Comparison of ENCODE assay signal across 8 cellular contexts in the genomic region with DNA sequence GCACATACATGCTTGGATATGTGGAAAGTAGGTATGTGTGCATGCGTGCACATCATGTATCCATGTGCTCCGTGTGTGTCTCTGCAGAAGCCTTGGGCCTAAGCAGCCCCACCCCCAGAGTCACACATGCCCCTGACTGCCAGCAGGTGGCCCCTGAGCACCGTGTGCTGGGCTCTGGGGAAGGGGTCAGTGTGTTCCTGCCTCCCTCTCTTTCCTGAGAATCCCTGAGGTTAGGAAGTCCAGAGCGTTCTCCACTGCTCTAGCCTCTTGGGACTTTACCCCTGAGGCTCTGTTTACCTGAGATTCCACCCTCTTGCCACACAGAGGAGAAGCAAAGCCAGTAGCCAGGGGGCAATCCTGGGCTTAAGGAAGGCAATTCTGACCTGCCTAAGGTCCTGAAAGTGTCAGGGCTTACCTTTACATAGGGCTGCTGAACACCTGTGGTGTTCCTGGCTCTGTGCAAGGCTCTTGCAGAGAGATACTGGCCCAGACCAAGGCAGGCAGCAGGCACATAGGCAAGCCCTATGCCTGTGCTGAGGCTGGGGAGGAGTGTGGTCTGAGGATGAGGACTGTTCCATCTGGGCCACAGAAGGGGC.
A peak's percentile ranks its signal among the peaks of the same experiment; 100 is the strongest.
DNase-seq lines count a peak whose midpoint lies in the region; ATAC-seq and TF ChIP-seq lines count a peak whose summit lies in the region.

No MANE protein-coding gene starts in this region.

- no peak overlapping the region for H3K4me3 Mint-ChIP-seq in activated T-helper 1 cell treated with anti-CD3 and anti-CD28 coated beads, Interleukin-12 subunit alpha, Interleukin-12 subunit beta, Interleukin-2, Interleukin-4 antibody, amounts not matched to agents 30 ng/mL and 10 ng/mL and 1 ng/mL, durations not matched to agents 14 hours and 24 hours and 36 hours

- TF ChIP-seq EP300 in tibial nerve (IDR thresholded peaks at IDR 0.05): no peak

- no peak overlapping the region for H3K27ac Mint-ChIP-seq in activated T-helper 1 cell treated with anti-CD3 and anti-CD28 coated beads, Interleukin-12 subunit alpha, Interleukin-12 subunit beta, Interleukin-2, Interleukin-4 antibody, amounts not matched to agents 30 ng/mL and 10 ng/mL and 1 ng/mL, durations not matched to agents 14 hours and 24 hours and 36 hours

- H3K27me3 Mint-ChIP-seq in activated T-helper 1 cell treated with anti-CD3 and anti-CD28 coated beads, Interleukin-12 subunit alpha, Interleukin-12 subunit beta, Interleukin-2, Interleukin-4 antibody, amounts not matched to agents 30 ng/mL and 10 ng/mL and 1 ng/mL, durations not matched to agents 14 hours and 24 hours and 36 hours (ENCODE audit: insufficient read depth): peaks cover 4% of the 10 kb centered on the region

- no peaks in the 10 kb centered on the region for H3K4me1 ChIP-seq in MM.1S (ENCODE audit: low read length)
- no peaks in the 10 kb centered on the region for H3K4me1 ChIP-seq in tibial nerve

- no peak overlapping the region for H3K9ac ChIP-seq in MM.1S (ENCODE audit: low read length)

- H3F3A ChIP-seq in MM.1S (ENCODE audit: insufficient read depth, low read length): no peaks in the 10 kb centered on the region

- no peaks in the 10 kb centered on the region for H3K9me2 ChIP-seq in MM.1S (replicated peaks; ENCODE audit: insufficient read depth, low read length)

- H3K4me1 Mint-ChIP-seq in activated T-helper 1 cell treated with anti-CD3 and anti-CD28 coated beads, Interleukin-12 subunit alpha, Interleukin-12 subunit beta, Interleukin-2, Interleukin-4 antibody, amounts not matched to agents 30 ng/mL and 10 ng/mL and 1 ng/mL, durations not matched to agents 14 hours and 24 hours and 36 hours (ENCODE audit: low read depth): no peaks in the 10 kb centered on the region

- intact Hi-C loops in activated T-helper 1 cell treated with anti-CD3 and anti-CD28 coated beads, Interleukin-12 subunit alpha, Interleukin-12 subunit beta, Interleukin-2, Interleukin-4 antibody, amounts not matched to agents 30 ng/mL and 10 ng/mL and 1 ng/mL, durations not matched to agents 14 hours and 24 hours and 36 hours (cut with micrococcal nuclease): loop anchor here (5.0 kb wide), 1 partner anchor 1271 kb away; no protein-coding TSS in a partner anchor

- no peak overlapping the region for H3K27ac ChIP-seq in MM.1S (ENCODE audit: low read length)
- no peak overlapping the region for H3K27ac ChIP-seq in tibial nerve

- TF ChIP-seq CTCF in MM.1S (IDR thresholded peaks at IDR 0.05; ENCODE audit: low read length) (peak; percentile 66), astrocyte of the cerebellum (IDR thresholded peaks at IDR 0.05; ENCODE audit: low read depth, low read length, missing control alignments) (peak; percentile 74), tibial nerve (IDR thresholded peaks at IDR 0.05) (peak; percentile 14 to 62 (median 58))

- H4K20me1 ChIP-seq in MM.1S (ENCODE audit: insufficient read depth, low read length): no peaks in the 10 kb centered on the region

- peak; percentile 73 for ATAC-seq in GM21528 (IDR thresholded peaks at IDR 0.05; ENCODE audit: low FRiP score, unreplicated experiment)

- H3K79me2 ChIP-seq in MM.1S (ENCODE audit: low read length): no peaks in the 10 kb centered on the region

- peak; percentile 1 for DNase-seq in GM04504 (ENCODE audit: low read depth)
- DNase-seq in MM.1S: peak; percentile 30
- peak; percentile 12 for DNase-seq in astrocyte of the cerebellum (ENCODE audit: low read depth)
- peak; percentile 52 for DNase-seq in inferior parietal cortex (ENCODE audit: extremely low spot score)
- no peak for DNase-seq in tibial nerve (ENCODE audit: low spot score in 2 of 2)
- no peak for DNase-seq in activated T-helper 1 cell treated with anti-CD3 and anti-CD28 coated beads, Interleukin-12 subunit alpha, Interleukin-12 subunit beta, Interleukin-2, Interleukin-4 antibody, amounts not matched to agents 30 ng/mL and 10 ng/mL and 1 ng/mL, durations not matched to agents 14 hours and 24 hours and 36 hours (ENCODE audit: low spot score)
- no peak for DNase-seq in NCI-H146 treated with DMSO at 0.1 percent for 48 hours (lab: John Stamatoyannopoulos, UW; ENCODE audit: unreplicated experiment)

- no peak overlapping the region for H2AFZ ChIP-seq in MM.1S (ENCODE audit: low read length)

- no peak for TF ChIP-seq POLR2A in tibial nerve (IDR thresholded peaks at IDR 0.05)

- H3K4me2 ChIP-seq in MM.1S (ENCODE audit: low read depth, low read length): no peak overlapping the region

- no peaks in the 10 kb centered on the region for H3K9me3 ChIP-seq in MM.1S (replicated peaks; ENCODE audit: insufficient read depth, low read length)
- H3K9me3 ChIP-seq in tibial nerve: no peaks in the 10 kb centered on the region

- in situ Hi-C loops in astrocyte of the cerebellum (cut with HindIII; ENCODE audit: low sequenced_read_pairs): no loop called here

- 14 to 21% methylated on average over 4 of the region's 4 CpGs for WGBS in tibial nerve, 2 donors

- H3K36me3 Mint-ChIP-seq in activated T-helper 1 cell treated with anti-CD3 and anti-CD28 coated beads, Interleukin-12 subunit alpha, Interleukin-12 subunit beta, Interleukin-2, Interleukin-4 antibody, amounts not matched to agents 30 ng/mL and 10 ng/mL and 1 ng/mL, durations not matched to agents 14 hours and 24 hours and 36 hours (ENCODE audit: low read depth): no peaks in the 10 kb centered on the region

- no peaks in the 10 kb centered on the region for H3K9me3 Mint-ChIP-seq in activated T-helper 1 cell treated with anti-CD3 and anti-CD28 coated beads, Interleukin-12 subunit alpha, Interleukin-12 subunit beta, Interleukin-2, Interleukin-4 antibody, amounts not matched to agents 30 ng/mL and 10 ng/mL and 1 ng/mL, durations not matched to agents 14 hours and 24 hours and 36 hours

- H3K27me3 ChIP-seq in MM.1S (replicated peaks; ENCODE audit: insufficient read depth, low read length) (no peaks in the 10 kb centered on the region), tibial nerve (no peaks in the 10 kb centered on the region)

- no peak overlapping the region for H3K4me3 ChIP-seq in MM.1S (ENCODE audit: low read length)
- H3K4me3 ChIP-seq in astrocyte of the cerebellum (ENCODE audit: low read depth, low read length): no peak overlapping the region
- no peak overlapping the region for H3K4me3 ChIP-seq in tibial nerve

- H3K36me3 ChIP-seq in MM.1S (replicated peaks; ENCODE audit: insufficient read depth, low read length) (no peaks in the 10 kb centered on the region), tibial nerve (no peaks in the 10 kb centered on the region)

Comparison
In these comparisons a context has a peak if more than half of its experiments do, and no peak if none do; other contexts are left out.
1. DNase-seq: peak in GM04504 (single experiment), MM.1S (single experiment), astrocyte of the cerebellum (single experiment) and inferior parietal cortex (single experiment); none in tibial nerve (0 of 2), activated T-helper 1 cell treated with anti-CD3 and anti-CD28 coated beads, Interleukin-12 subunit alpha, Interleukin-12 subunit beta, Interleukin-2, Interleukin-4 antibody, amounts not matched to agents 30 ng/mL and 10 ng/mL and 1 ng/mL, durations not matched to agents 14 hours and 24 hours and 36 hours (single experiment) and NCI-H146 treated with DMSO at 0.1 percent for 48 hours (single experiment).
2. Peak in every context shown above with its lines, with median percentiles within 50 percentile points of each other: CTCF ChIP-seq.